In the genomic region with DNA sequence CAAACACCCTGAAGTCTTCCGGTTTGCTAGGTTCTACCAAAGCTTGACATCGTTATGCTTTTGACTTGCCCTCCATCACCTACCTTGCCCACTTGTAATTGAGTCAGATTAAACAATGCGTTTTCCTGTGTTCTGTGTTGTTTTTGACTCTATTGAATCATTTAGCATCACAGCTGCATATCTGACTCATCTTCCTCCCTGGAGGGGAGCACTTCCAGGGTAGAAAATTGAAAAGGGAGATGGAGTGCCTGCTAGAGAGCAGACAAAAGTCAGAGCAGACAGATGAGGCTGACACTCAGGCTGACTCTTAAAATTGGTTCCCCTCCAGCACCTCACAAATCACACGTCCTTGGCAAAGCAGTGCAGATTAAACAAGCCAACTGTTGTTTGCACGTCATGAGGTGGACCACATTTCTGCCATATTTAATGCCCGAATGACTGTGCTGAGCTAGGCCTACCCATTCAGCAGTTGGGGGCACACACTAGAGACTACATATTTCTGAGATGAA, we compare ENCODE assay signal across 1 cellular context.
TF ChIP-seq lines count a peak whose summit lies in the region.

No MANE protein-coding gene starts in this region.

TF ChIP-seq in HCT116, 20 proteins besides CTCF, POLR2A, EP300 and RAD21 (continued from another document):
- TF ChIP-seq, protein P1, sequence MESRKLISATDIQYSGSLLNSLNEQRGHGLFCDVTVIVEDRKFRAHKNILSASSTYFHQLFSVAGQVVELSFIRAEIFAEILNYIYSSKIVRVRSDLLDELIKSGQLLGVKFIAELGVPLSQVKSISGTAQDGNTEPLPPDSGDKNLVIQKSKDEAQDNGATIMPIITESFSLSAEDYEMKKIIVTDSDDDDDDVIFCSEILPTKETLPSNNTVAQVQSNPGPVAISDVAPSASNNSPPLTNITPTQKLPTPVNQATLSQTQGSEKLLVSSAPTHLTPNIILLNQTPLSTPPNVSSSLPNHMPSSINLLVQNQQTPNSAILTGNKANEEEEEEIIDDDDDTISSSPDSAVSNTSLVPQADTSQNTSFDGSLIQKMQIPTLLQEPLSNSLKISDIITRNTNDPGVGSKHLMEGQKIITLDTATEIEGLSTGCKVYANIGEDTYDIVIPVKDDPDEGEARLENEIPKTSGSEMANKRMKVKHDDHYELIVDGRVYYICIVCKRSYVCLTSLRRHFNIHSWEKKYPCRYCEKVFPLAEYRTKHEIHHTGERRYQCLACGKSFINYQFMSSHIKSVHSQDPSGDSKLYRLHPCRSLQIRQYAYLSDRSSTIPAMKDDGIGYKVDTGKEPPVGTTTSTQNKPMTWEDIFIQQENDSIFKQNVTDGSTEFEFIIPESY (IDR thresholded peaks at IDR 0.05; ENCODE audit: extremely low read depth, insufficient replicate concordance, low read length) = no peak
- TF ChIP-seq, protein P2, sequence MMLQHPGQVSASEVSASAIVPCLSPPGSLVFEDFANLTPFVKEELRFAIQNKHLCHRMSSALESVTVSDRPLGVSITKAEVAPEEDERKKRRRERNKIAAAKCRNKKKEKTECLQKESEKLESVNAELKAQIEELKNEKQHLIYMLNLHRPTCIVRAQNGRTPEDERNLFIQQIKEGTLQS (IDR thresholded peaks at IDR 0.05) = no peak
- no peak for TF ChIP-seq SP1 (IDR thresholded peaks at IDR 0.05; ENCODE audit: low read depth)
TF ChIP-seq in HCT116: peak in this region for 0.
